ENCODE assay signal across 7 cellular contexts in the genomic region with DNA sequence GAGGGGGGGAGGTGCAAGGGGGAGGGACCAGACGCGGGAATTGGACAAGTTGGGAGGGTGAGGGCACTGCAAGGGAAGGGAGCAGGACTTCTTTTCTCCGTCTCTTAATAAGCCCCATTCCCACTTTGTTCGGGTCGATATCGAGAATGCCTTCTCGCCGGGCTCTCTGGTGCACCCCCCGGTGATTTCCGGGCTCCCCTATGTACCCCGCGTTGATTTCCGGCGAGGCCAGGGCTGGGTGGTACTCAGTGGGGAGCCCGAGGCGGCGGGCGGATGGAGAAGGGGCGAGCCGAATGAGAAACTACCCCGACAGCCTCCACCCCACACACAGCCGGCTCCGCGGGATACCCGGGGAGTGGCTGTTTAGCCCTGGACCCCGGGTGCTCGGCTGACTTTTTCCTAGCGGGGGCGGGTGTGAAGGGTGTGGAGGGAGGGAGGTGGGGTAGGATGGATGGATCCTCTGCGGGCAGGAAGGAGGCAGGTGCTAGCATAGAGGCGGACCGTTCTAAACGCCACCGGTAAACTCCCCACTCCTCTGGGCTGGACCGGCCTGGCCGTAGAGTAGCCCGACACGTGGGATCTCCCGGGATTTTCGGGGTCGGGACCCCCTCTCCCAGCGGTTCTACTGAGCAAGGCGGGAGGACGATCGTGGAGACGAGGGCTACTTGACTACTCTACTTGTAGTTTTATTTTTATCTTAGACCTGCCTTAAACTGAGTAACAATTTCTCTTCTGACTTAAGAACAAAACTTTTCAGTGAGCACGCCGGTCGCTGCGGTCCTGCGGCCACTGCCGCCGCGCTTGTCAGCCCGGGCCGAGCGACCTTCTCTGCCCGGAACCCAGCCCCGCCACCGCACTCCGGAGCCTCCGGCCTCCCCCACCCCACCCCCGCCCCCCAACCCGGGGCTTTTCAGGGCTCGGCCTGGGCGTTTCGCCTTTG. TPM values are rescaled to one million over a fixed set of nuclear protein-coding genes. Genes with fewer than 3 reads are reported as not detected.
A peak's percentile ranks its signal among the peaks of the same experiment; 100 is the strongest.
DNase-seq lines count a peak whose midpoint lies in the region; ATAC-seq and TF ChIP-seq lines count a peak whose summit lies in the region.

No MANE protein-coding gene starts in this region.

- ATAC-seq in lower lobe of right lung (peak; percentile 67 to 72), GM21576 (IDR thresholded peaks at IDR 0.05; ENCODE audit: unreplicated experiment) (no peak)

- H4K20me1 ChIP-seq in OCI-LY3 (ENCODE audit: insufficient read depth, low read length) = no peaks in the 10 kb centered on the region
- H4K20me1 ChIP-seq in mammary epithelial cell (ENCODE audit: insufficient read depth, low read length) = no peaks in the 10 kb centered on the region

- intact Hi-C loops in mammary epithelial cell (cut with micrococcal nuclease) = no loop called here
- intact Hi-C loops in lower lobe of right lung (cut with DNase I) = no loop called here

- in situ Hi-C loops in mammary epithelial cell (cut with MboI; ENCODE audit: low sequenced_read_pairs in 2 of 2) = no loop called here

- no peak for TF ChIP-seq POLR2A in suprapubic skin (IDR thresholded peaks at IDR 0.05)

- H3K9ac ChIP-seq in OCI-LY3 (ENCODE audit: low read length) (peak overlapping the region; percentile 71), mammary epithelial cell (ENCODE audit: insufficient read depth, low read length) (no peak overlapping the region)

- H3K4me1 ChIP-seq in OCI-LY3 (ENCODE audit: low read length) = peaks cover 8% of the 10 kb centered on the region
- peaks cover 17% of the 10 kb centered on the region for H3K4me1 ChIP-seq in mammary epithelial cell (ENCODE audit: insufficient read depth, low read length)
- H3K4me1 ChIP-seq in lower lobe of right lung = peaks cover 44% of the 10 kb centered on the region
- peaks cover 50% of the 10 kb centered on the region for H3K4me1 ChIP-seq in suprapubic skin

- H3K4me2 ChIP-seq in OCI-LY3 (ENCODE audit: low read length) (peak overlapping the region; percentile 92), mammary epithelial cell (ENCODE audit: insufficient read depth, low read depth, low read length) (peak overlapping the region; percentile 92)

- TF ChIP-seq CTCF in GM20000 (IDR thresholded peaks at IDR 0.05; ENCODE audit: extremely low read depth, missing control alignments) (no peak), OCI-LY3 (IDR thresholded peaks at IDR 0.05; ENCODE audit: low read depth, low read length) (no peak), mammary epithelial cell (conservative IDR thresholded peaks at IDR 0.05 in 1 of 2, IDR thresholded peaks at IDR 0.05 in 1 of 2; ENCODE audit: extremely low read depth in 1 of 2, insufficient read depth in 1 of 2, low read depth in 1 of 2, low read length in 2 of 2) (no peak), lower lobe of right lung (IDR thresholded peaks at IDR 0.05) (no peak), suprapubic skin (IDR thresholded peaks at IDR 0.05) (no peak)

- TF ChIP-seq EP300 in suprapubic skin (IDR thresholded peaks at IDR 0.05) = no peak

- CTCF ChIA-PET in mammary epithelial cell (lab: Charles Lee; ENCODE audit: low non-redundant PET) = interaction anchor here (0.5 kb wide), 1 partner anchor 158 kb away, joined by 20 read pairs; no protein-coding TSS in a partner anchor

- H3K27ac ChIP-seq in OCI-LY3 (ENCODE audit: low read length) = peak overlapping the region; percentile 34; the same call in 1 of the 2 replicates
- no peak overlapping the region for H3K27ac ChIP-seq in mammary epithelial cell (ENCODE audit: insufficient read depth, low read depth, low read length)
- H3K27ac ChIP-seq in lower lobe of right lung = no peak overlapping the region
- H3K27ac ChIP-seq in suprapubic skin = no peak overlapping the region

- DNase-seq in GM20000 (ENCODE audit: low spot score) = peak; percentile 55
- no peak for DNase-seq in mammary epithelial cell
- peak; percentile 54 for DNase-seq in lower lobe of right lung
- DNase-seq in suprapubic skin (ENCODE audit: low spot score in 2 of 2) = peak in 1 of 2 donors; percentile 81
- DNase-seq in NCI-H1694 (lab: John Stamatoyannopoulos, UW) = no peak

- dilution Hi-C loops in mammary epithelial cell (cut with HindIII; ENCODE audit: low sequenced_read_pairs) = no loop called here

- peaks cover 9% of the 10 kb centered on the region; the same call in 1 of the 2 replicates for H3K27me3 ChIP-seq in OCI-LY3 (ENCODE audit: low read depth, low read length)
- peaks cover 47% of the 10 kb centered on the region for H3K27me3 ChIP-seq in mammary epithelial cell (ENCODE audit: insufficient read depth, low read length)
- peaks cover 98% of the 10 kb centered on the region for H3K27me3 ChIP-seq in lower lobe of right lung (ENCODE audit: low read depth)
- H3K27me3 ChIP-seq in suprapubic skin = peaks cover 97% of the 10 kb centered on the region

- H3K4me3 ChIP-seq in OCI-LY3 (ENCODE audit: low read length) (peak overlapping the region; percentile 94), mammary epithelial cell (replicated peaks in 1 of 3; ENCODE audit: insufficient read depth in 1 of 3, low read depth in 2 of 3, low read length in 3 of 3) (peak overlapping the region; percentile 42 to 61 (median 56)), lower lobe of right lung (peak overlapping the region; percentile 58), suprapubic skin (peak overlapping the region; percentile 50)

- H3K79me2 ChIP-seq in OCI-LY3 (ENCODE audit: low read length) (no peaks in the 10 kb centered on the region), mammary epithelial cell (ENCODE audit: insufficient read depth, low read length) (no peaks in the 10 kb centered on the region)

- 1% methylated on average over 11 of the region's 67 CpGs for WGBS in mammary epithelial cell (ENCODE audit: low coverage, missing lambda C conversion rate)
- WGBS in suprapubic skin = 2% methylated on average over 36 of the region's 67 CpGs

- no TSS peak for BruUV-seq in mammary epithelial cell (replicated peaks; lab: Mats Ljungman, UMichigan)

- H2AFZ ChIP-seq in OCI-LY3 (ENCODE audit: low read depth, low read length) (peak overlapping the region; percentile 76; the same call in 1 of the 2 replicates), mammary epithelial cell (ENCODE audit: low read depth, low read length) (peak overlapping the region; percentile 92)

- H3K36me3 ChIP-seq in OCI-LY3 (replicated peaks; ENCODE audit: low read depth, low read length) (no peaks in the 10 kb centered on the region), mammary epithelial cell (ENCODE audit: insufficient read depth, low read length) (no peaks in the 10 kb centered on the region), lower lobe of right lung (no peaks in the 10 kb centered on the region), suprapubic skin (no peaks in the 10 kb centered on the region)

- H3K9me3 ChIP-seq in OCI-LY3 (ENCODE audit: insufficient read depth, low read length) (no peaks in the 10 kb centered on the region), mammary epithelial cell (replicated peaks; ENCODE audit: insufficient read depth, low read length) (peaks cover 11% of the 10 kb centered on the region), lower lobe of right lung (no peaks in the 10 kb centered on the region), suprapubic skin (no peaks in the 10 kb centered on the region)

RNA-seq across cellular contexts. Expression of gene RNF220, which starts 1.0 kb away (rescaled TPM):
- 10 to 100 TPM; 56.4 to 62.8 TPM for total RNA-seq in mammary epithelial cell
- 51.1 TPM for polyA plus RNA-seq in mammary epithelial cell
- 23.9 TPM for polyA minus RNA-seq in mammary epithelial cell
- 72.5 TPM for total RNA-seq in lower lobe of right lung
- 100 to 1,000 TPM in 2 of 4 donors, 10 to 100 TPM in 2; 79.4 to 124 (median 99.5) TPM for total RNA-seq in suprapubic skin

RNA-seq across cellular contexts. Expression of gene ERI3, which starts 51.0 kb away (rescaled TPM):
- total RNA-seq in mammary epithelial cell (10 to 100 TPM; 58.4 to 59.3 TPM), lower lobe of right lung (36.3 TPM), suprapubic skin (10 to 100 TPM; 23.3 to 33.4 (median 31.0) TPM)
- 80.0 TPM for polyA plus RNA-seq in mammary epithelial cell
- 36.7 TPM for polyA minus RNA-seq in mammary epithelial cell

Comparison
In these comparisons a context has a peak if more than half of its experiments do, and no peak if none do; other contexts are left out.
1. DNase-seq: peak in GM20000 (single experiment) and lower lobe of right lung (single experiment); none in mammary epithelial cell (single experiment) and NCI-H1694 (single experiment).
2. Peak in every context shown above with its lines, with median percentiles within 50 percentile points of each other: H3K4me3 ChIP-seq.